In genomic region chr1:21840981-21841380, GRCh38 we compare ENCODE assay signal across 1 cellular context.
TF ChIP-seq lines count a peak whose summit lies in the region.

No MANE protein-coding gene starts in this region.

TF ChIP-seq in GM12878, 131 proteins besides CTCF, POLR2A, EP300 and RAD21:
- TF ChIP-seq ETV6 (conservative IDR thresholded peaks at IDR 0.05 in 1 of 2, IDR thresholded peaks at IDR 0.05 in 1 of 2; ENCODE audit: borderline replicate concordance in 1 of 2, low read depth in 1 of 2) (no peak), IKZF1 (conservative IDR thresholded peaks at IDR 0.05) (no peak), SIX5 (IDR thresholded peaks at IDR 0.05; ENCODE audit: low read depth, low read length, severe bottlenecking) (no peak), PBX3 (IDR thresholded peaks at IDR 0.05; ENCODE audit: insufficient replicate concordance, low read depth, low read length) (no peak), MTA3 (IDR thresholded peaks at IDR 0.05; ENCODE audit: borderline replicate concordance, low read length) (no peak), E2F4 (IDR thresholded peaks at IDR 0.05; ENCODE audit: low read depth, low read length) (no peak), CREB1 (IDR thresholded peaks at IDR 0.05; ENCODE audit: low read depth) (no peak), ELK1 (IDR thresholded peaks at IDR 0.05; ENCODE audit: low read depth, low read length) (no peak), JUND (IDR thresholded peaks at IDR 0.05; ENCODE audit: low read depth, low read length) (no peak), CBX5 (IDR thresholded peaks at IDR 0.05; ENCODE audit: low read depth) (no peak), IKZF2 (IDR thresholded peaks at IDR 0.05) (no peak), MYB (IDR thresholded peaks at IDR 0.05; ENCODE audit: borderline replicate concordance, low read depth, low read length) (no peak), NR2C1 (IDR thresholded peaks at IDR 0.05) (no peak), STAT3 (IDR thresholded peaks at IDR 0.05; ENCODE audit: low read depth, low read length) (no peak), USF1 (IDR thresholded peaks at IDR 0.05; ENCODE audit: borderline replicate concordance, extremely low read length, insufficient read depth, low read depth, low read length) (no peak), KAT2A (conservative IDR thresholded peaks at IDR 0.05; ENCODE audit: control insufficient read depth, low read depth, low read length) (no peak), CUX1 (IDR thresholded peaks at IDR 0.05; ENCODE audit: insufficient replicate concordance, low read depth, low read length) (no peak), NR2C2 (IDR thresholded peaks at IDR 0.05; ENCODE audit: borderline replicate concordance, control insufficient read depth, insufficient read length, low read depth) (no peak)
- TF ChIP-seq, protein P1, sequence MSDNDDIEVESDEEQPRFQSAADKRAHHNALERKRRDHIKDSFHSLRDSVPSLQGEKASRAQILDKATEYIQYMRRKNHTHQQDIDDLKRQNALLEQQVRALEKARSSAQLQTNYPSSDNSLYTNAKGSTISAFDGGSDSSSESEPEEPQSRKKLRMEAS (IDR thresholded peaks at IDR 0.05; ENCODE audit: low read depth, low read length) = no peak
- TF ChIP-seq, protein P2, sequence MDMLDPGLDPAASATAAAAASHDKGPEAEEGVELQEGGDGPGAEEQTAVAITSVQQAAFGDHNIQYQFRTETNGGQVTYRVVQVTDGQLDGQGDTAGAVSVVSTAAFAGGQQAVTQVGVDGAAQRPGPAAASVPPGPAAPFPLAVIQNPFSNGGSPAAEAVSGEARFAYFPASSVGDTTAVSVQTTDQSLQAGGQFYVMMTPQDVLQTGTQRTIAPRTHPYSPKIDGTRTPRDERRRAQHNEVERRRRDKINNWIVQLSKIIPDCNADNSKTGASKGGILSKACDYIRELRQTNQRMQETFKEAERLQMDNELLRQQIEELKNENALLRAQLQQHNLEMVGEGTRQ (IDR thresholded peaks at IDR 0.05; ENCODE audit: borderline replicate concordance, low read depth, low read length) = no peak
